ENCODE assay signal across 20 cellular contexts in genomic region chr14:96893966-96894622, GRCh38.
A peak's percentile ranks its signal among the peaks of the same experiment; 100 is the strongest.
DNase-seq lines count a peak whose midpoint lies in the region; ATAC-seq and TF ChIP-seq lines count a peak whose summit lies in the region.
"Had no signal": no experiment of that assay in that cellular context is flagged by ENCODE, and none has a peak within 500 bp of the region (broad histone marks: within the 10 kb centered on the region; RNA-seq: fewer than 3 reads in every experiment).

No MANE protein-coding gene starts in this region.

- intact Hi-C loops in activated CD4-positive, alpha-beta T cell treated with anti-CD3 and anti-CD28 coated beads for 36 hours (cut with DNase I, micrococcal nuclease), result no loop called here
- intact Hi-C loops in activated T-helper 1 cell treated with anti-CD3 and anti-CD28 coated beads, Interleukin-12 subunit alpha, Interleukin-12 subunit beta, Interleukin-2, Interleukin-4 antibody, amounts not matched to agents 30 ng/mL and 10 ng/mL and 1 ng/mL, durations not matched to agents 14 hours and 24 hours and 36 hours (cut with micrococcal nuclease), result no loop called here

- no peaks in the 10 kb centered on the region for H3K9me3 Mint-ChIP-seq in activated CD4-positive, alpha-beta T cell treated with anti-CD3 and anti-CD28 coated beads for 36 hours (ENCODE audit: low read depth)
- no peaks in the 10 kb centered on the region for H3K9me3 Mint-ChIP-seq in activated naive CD4-positive, alpha-beta T cell treated with anti-CD3 and anti-CD28 coated beads, Interleukin-2, amount 50 U/mL, for 72 hours
- H3K9me3 Mint-ChIP-seq in activated T-helper 1 cell treated with anti-CD3 and anti-CD28 coated beads, Interleukin-12 subunit alpha, Interleukin-12 subunit beta, Interleukin-2, Interleukin-4 antibody, amounts not matched to agents 30 ng/mL and 10 ng/mL and 1 ng/mL, durations not matched to agents 14 hours and 24 hours and 36 hours, result no peaks in the 10 kb centered on the region
- no peaks in the 10 kb centered on the region for H3K9me3 Mint-ChIP-seq in progenitor cell of endocrine pancreas (ENCODE audit: low read depth)
- H3K9me3 Mint-ChIP-seq: GM23338, HFFc6 had no signal

- in situ Hi-C loops in KBM-7 (cut with MboI; ENCODE audit: low pct_unique_long_range_greater_than_20kb, low sequenced_read_pairs), result no loop called here

- peaks cover 19% of the 10 kb centered on the region for H3K4me1 Mint-ChIP-seq in activated CD4-positive, alpha-beta T cell treated with anti-CD3 and anti-CD28 coated beads for 36 hours
- H3K4me1 Mint-ChIP-seq in activated T-helper 1 cell treated with anti-CD3 and anti-CD28 coated beads, Interleukin-12 subunit alpha, Interleukin-12 subunit beta, Interleukin-2, Interleukin-4 antibody, amounts not matched to agents 30 ng/mL and 10 ng/mL and 1 ng/mL, durations not matched to agents 14 hours and 24 hours and 36 hours (ENCODE audit: low read depth), result peaks cover 14% of the 10 kb centered on the region
- no peaks in the 10 kb centered on the region for H3K4me1 Mint-ChIP-seq in progenitor cell of endocrine pancreas (ENCODE audit: low read depth)
- H3K4me1 Mint-ChIP-seq: GM23338 had no signal

- no peak overlapping the region for H3K27ac Mint-ChIP-seq in activated CD4-positive, alpha-beta T cell treated with anti-CD3 and anti-CD28 coated beads for 36 hours
- H3K27ac Mint-ChIP-seq in activated naive CD4-positive, alpha-beta T cell treated with anti-CD3 and anti-CD28 coated beads, Interleukin-2, amount 50 U/mL, for 72 hours, result peak overlapping the region; percentile 57 to 70
- H3K27ac Mint-ChIP-seq in activated T-helper 1 cell treated with anti-CD3 and anti-CD28 coated beads, Interleukin-12 subunit alpha, Interleukin-12 subunit beta, Interleukin-2, Interleukin-4 antibody, amounts not matched to agents 30 ng/mL and 10 ng/mL and 1 ng/mL, durations not matched to agents 14 hours and 24 hours and 36 hours, result peak overlapping the region; percentile 56
- H3K27ac Mint-ChIP-seq in progenitor cell of endocrine pancreas, result peak overlapping the region; percentile 36
- H3K27ac Mint-ChIP-seq: GM23338, HFFc6 had no signal

- CTCF ChIA-PET in activated CD4-positive, alpha-beta T cell treated with anti-CD3 and anti-CD28 coated beads for 36 hours (lab: Charles Lee), result interaction anchor here (0.7 to 1.5 kb wide), 3 partner anchors 41 to 188 kb away, joined by 3 to 4 read pairs (median 3); no protein-coding TSS in a partner anchor

- POLR2A ChIA-PET in activated CD4-positive, alpha-beta T cell treated with anti-CD3 and anti-CD28 coated beads for 36 hours (lab: Charles Lee), result no interaction called here

- no peak for TF ChIP-seq CTCF in progenitor cell of endocrine pancreas (IDR thresholded peaks at IDR 0.05; ENCODE audit: unreplicated experiment)

- no peaks in the 10 kb centered on the region for H3K27me3 Mint-ChIP-seq in activated CD4-positive, alpha-beta T cell treated with anti-CD3 and anti-CD28 coated beads for 36 hours
- no peaks in the 10 kb centered on the region for H3K27me3 Mint-ChIP-seq in activated T-helper 1 cell treated with anti-CD3 and anti-CD28 coated beads, Interleukin-12 subunit alpha, Interleukin-12 subunit beta, Interleukin-2, Interleukin-4 antibody, amounts not matched to agents 30 ng/mL and 10 ng/mL and 1 ng/mL, durations not matched to agents 14 hours and 24 hours and 36 hours (ENCODE audit: insufficient read depth)
- H3K27me3 Mint-ChIP-seq in progenitor cell of endocrine pancreas, result no peaks in the 10 kb centered on the region

- H3K36me3 Mint-ChIP-seq in activated CD4-positive, alpha-beta T cell treated with anti-CD3 and anti-CD28 coated beads for 36 hours (ENCODE audit: low read depth), result peaks cover 8% of the 10 kb centered on the region
- H3K36me3 Mint-ChIP-seq in activated naive CD4-positive, alpha-beta T cell treated with anti-CD3 and anti-CD28 coated beads, Interleukin-2, amount 50 U/mL, for 72 hours, result peaks cover 0 to 9% of the 10 kb centered on the region in 2 donors
- peaks cover 3% of the 10 kb centered on the region for H3K36me3 Mint-ChIP-seq in activated T-helper 1 cell treated with anti-CD3 and anti-CD28 coated beads, Interleukin-12 subunit alpha, Interleukin-12 subunit beta, Interleukin-2, Interleukin-4 antibody, amounts not matched to agents 30 ng/mL and 10 ng/mL and 1 ng/mL, durations not matched to agents 14 hours and 24 hours and 36 hours (ENCODE audit: low read depth)
- no peaks in the 10 kb centered on the region for H3K36me3 Mint-ChIP-seq in progenitor cell of endocrine pancreas (ENCODE audit: insufficient read depth)

- H3K4me3 Mint-ChIP-seq in activated CD4-positive, alpha-beta T cell treated with anti-CD3 and anti-CD28 coated beads for 36 hours, result no peak overlapping the region
- no peak overlapping the region for H3K4me3 Mint-ChIP-seq in activated T-helper 1 cell treated with anti-CD3 and anti-CD28 coated beads, Interleukin-12 subunit alpha, Interleukin-12 subunit beta, Interleukin-2, Interleukin-4 antibody, amounts not matched to agents 30 ng/mL and 10 ng/mL and 1 ng/mL, durations not matched to agents 14 hours and 24 hours and 36 hours
- no peak overlapping the region for H3K4me3 Mint-ChIP-seq in progenitor cell of endocrine pancreas (ENCODE audit: low read depth)
- H3K4me3 Mint-ChIP-seq: GM23338, HFFc6 had no signal

- DNase-seq in activated CD4-positive, alpha-beta T cell treated with anti-CD3 and anti-CD28 coated beads for 36 hours, result peak; percentile 16
- no peak for DNase-seq in activated CD4-positive, alpha-beta T cell treated with anti-CD3 and anti-CD28 coated beads, Interleukin-2, amount 50 U/mL, for 1 hour
- peak in 1 of 2 donors; percentile 4 for DNase-seq in activated naive CD4-positive, alpha-beta T cell treated with anti-CD3 and anti-CD28 coated beads, Interleukin-2, amount 50 U/mL, for 72 hours (ENCODE audit: low spot score in 2 of 2)
- no peak for DNase-seq in activated naive CD4-positive, alpha-beta T cell (lab: John Stamatoyannopoulos, UW)
- no peak for DNase-seq in activated T-helper 1 cell treated with anti-CD3 and anti-CD28 coated beads, Interleukin-12 subunit alpha, Interleukin-12 subunit beta, Interleukin-2, Interleukin-4 antibody, amounts not matched to agents 30 ng/mL and 10 ng/mL and 1 ng/mL, durations not matched to agents 14 hours and 24 hours and 36 hours (ENCODE audit: low spot score)
- no peak for DNase-seq in progenitor cell of endocrine pancreas (ENCODE audit: low spot score, unreplicated experiment)
- DNase-seq in HPDE6-E6E7 (ENCODE audit: extremely low spot score), result no peak
- DNase-seq in KBM-7, result no peak
- DNase-seq: 8988T, C1 segment of cervical spinal cord, DMS 273 treated with DMSO at 0.1 percent for 48 hours, GDM1, HFFc6, MG63, NCI-H1092 treated with DMSO at 0.1 percent for 48 hours, NCI-H510A treated with DMSO at 0.1 percent for 48 hours, NCI-H82, PC-9 had no signal

- ATAC-seq in activated CD4-positive, alpha-beta T cell treated with anti-CD3 and anti-CD28 coated beads for 36 hours, result peak; percentile 26
- peak; percentile 75 to 88 for ATAC-seq in activated naive CD4-positive, alpha-beta T cell treated with anti-CD3 and anti-CD28 coated beads, Interleukin-2, amount 50 U/mL, for 72 hours
- ATAC-seq: GM23338, HepG2 had no signal
